11 cellular contexts compared by ENCODE assay signal in the genomic region with DNA sequence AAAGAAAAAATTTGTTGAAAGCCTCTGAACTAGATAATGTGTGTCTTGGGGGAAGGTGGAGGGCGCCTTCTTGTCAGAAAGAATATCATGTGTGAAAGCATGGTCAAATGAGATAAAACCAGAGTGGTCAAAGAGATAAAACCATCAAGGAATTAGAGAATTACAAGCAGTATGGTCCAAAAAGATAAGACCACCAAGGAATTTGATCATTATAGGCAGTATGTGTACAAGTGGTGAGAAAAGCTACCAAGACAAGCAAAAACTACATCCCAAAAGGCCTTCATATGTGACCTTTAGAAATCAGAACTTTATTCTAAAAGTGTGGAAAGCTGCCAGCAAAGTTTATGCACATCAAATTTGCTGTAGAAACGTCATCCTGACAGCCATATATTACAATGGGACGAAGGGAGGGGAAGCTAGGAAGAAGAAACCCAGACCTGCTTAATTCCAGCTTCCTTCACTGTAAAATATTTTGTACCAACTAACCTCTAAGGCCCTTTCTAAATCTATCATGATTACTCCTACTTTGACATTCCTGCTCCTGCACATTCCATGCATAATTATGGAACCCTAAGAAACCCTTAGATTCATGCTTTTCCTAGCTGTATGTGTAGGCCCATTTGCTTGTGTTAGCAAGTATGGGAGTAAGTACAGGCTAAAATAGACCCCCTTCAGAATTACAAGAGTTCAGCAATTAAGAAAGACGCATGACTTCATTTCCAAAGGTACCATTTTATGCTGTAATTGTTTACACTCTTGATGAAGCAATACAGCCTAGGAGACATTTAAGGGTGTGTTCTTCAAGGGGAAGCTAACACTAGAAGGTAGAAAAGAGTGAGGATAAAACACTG. TPM values are rescaled to one million over a fixed set of nuclear protein-coding genes. Genes with fewer than 3 reads are reported as not detected.
DNase-seq lines count a peak whose midpoint lies in the region; TF ChIP-seq lines count a peak whose summit lies in the region.
"Had no signal": no experiment of that assay in that cellular context is flagged by ENCODE, and none has a peak within 500 bp of the region (broad histone marks: within the 10 kb centered on the region; RNA-seq: fewer than 3 reads in every experiment).

No MANE protein-coding gene starts in this region.

- no peak overlapping the region for H3K4me2 ChIP-seq in mesendoderm (ENCODE audit: low read length)

- H3K18ac ChIP-seq in mesendoderm (ENCODE audit: low read length), result no peak overlapping the region

- H3K27ac ChIP-seq in HUES6 (ENCODE audit: low read depth, low read length) (0 out of 2 replicates have a peak overlapping the region, but pooled peaks have one; percentile 37), mesendoderm (ENCODE audit: low read depth, low read length) (no peak overlapping the region)
- H3K27ac ChIP-seq: parathyroid adenoma, thoracic aorta had no signal

- H3K9me3 ChIP-seq in HUES6 (ENCODE audit: control insufficient read depth, insufficient read depth, low read depth, low read length), result no peaks in the 10 kb centered on the region
- H3K9me3 ChIP-seq: thoracic aorta had no signal

- no peak for TF ChIP-seq CTCF in GM13976 (IDR thresholded peaks at IDR 0.05; ENCODE audit: borderline replicate concordance, control extremely low read depth, extremely low read depth, insufficient read depth, missing control alignments)

- DNase-seq in EH (ENCODE audit: low read depth) (peak; percentile 30), astrocyte of the hippocampus (ENCODE audit: low read depth, low spot score) (peak; percentile 50), mesendoderm (peak; percentile 63), DMS 273 treated with DMSO at 0.1 percent for 48 hours (lab: John Stamatoyannopoulos, UW) (no peak), GM13976 (ENCODE audit: low spot score) (no peak), retina (no peak), NCI-H2107 treated with DMSO at 0.1 percent for 48 hours (lab: John Stamatoyannopoulos, UW; ENCODE audit: unreplicated experiment) (no peak)
- DNase-seq: activated T-cell treated with anti-CD3 and anti-CD28 coated beads for 4 hours had no signal

- no peak overlapping the region for H3K23ac ChIP-seq in mesendoderm (ENCODE audit: low read length)

- H2BK120ac ChIP-seq in mesendoderm (ENCODE audit: low read depth, low read length), result no peak overlapping the region

- H3K36me3 ChIP-seq in HUES6 (ENCODE audit: control insufficient read depth, insufficient read depth, low read length) (no peaks in the 10 kb centered on the region), mesendoderm (ENCODE audit: control insufficient read depth, insufficient read depth, low read length) (no peaks in the 10 kb centered on the region)
- H3K36me3 ChIP-seq: thoracic aorta had no signal

- H3K4me3 ChIP-seq in HUES6 (ENCODE audit: low read depth, low read length) (no peak overlapping the region), mesendoderm (ENCODE audit: low read length) (no peak overlapping the region)
- H3K4me3 ChIP-seq: thoracic aorta had no signal

- no peak overlapping the region for H4K5ac ChIP-seq in mesendoderm (ENCODE audit: low read length)

- H2BK5ac ChIP-seq in mesendoderm (ENCODE audit: low read length), result no peak overlapping the region

- H3K79me1 ChIP-seq in mesendoderm (ENCODE audit: low read length), result peaks cover 18% of the 10 kb centered on the region

- no peak overlapping the region for H3K4ac ChIP-seq in mesendoderm (ENCODE audit: low read depth, low read length)

- no peak overlapping the region for H2BK15ac ChIP-seq in mesendoderm (replicated peaks; ENCODE audit: low read depth)

- H3K56ac ChIP-seq in mesendoderm (ENCODE audit: low read length), result no peak overlapping the region

- no peak overlapping the region for H4K8ac ChIP-seq in mesendoderm (ENCODE audit: low read depth, low read length)

- H3K27me3 ChIP-seq in HUES6 (ENCODE audit: control insufficient read depth, insufficient read depth, low read length) (no peaks in the 10 kb centered on the region), mesendoderm (ENCODE audit: insufficient read depth, low read length, poor library complexity) (no peaks in the 10 kb centered on the region)

- WGBS in mesendoderm (ENCODE audit: extremely low coverage, insufficient coverage, low lambda C conversion rate), result no CpG with 5 or more reads among the region's 4 CpGs

- peaks cover 12% of the 10 kb centered on the region for H3K79me2 ChIP-seq in mesendoderm (ENCODE audit: control insufficient read depth, insufficient read depth, low read length)
- H3K79me2 ChIP-seq: parathyroid adenoma had no signal

- H2AK5ac ChIP-seq in mesendoderm (ENCODE audit: low read length), result no peak overlapping the region

- in situ Hi-C loops in GM13976 (cut with MboI; ENCODE audit: low sequenced_read_pairs, unreplicated experiment), result no loop called here

- peaks cover 44% of the 10 kb centered on the region for H3K4me1 ChIP-seq in HUES6 (ENCODE audit: control insufficient read depth, insufficient read depth, low read length)
- H3K4me1 ChIP-seq in mesendoderm (ENCODE audit: control insufficient read depth, low read depth, low read length), result peaks cover 17% of the 10 kb centered on the region
- H3K4me1 ChIP-seq: parathyroid adenoma had no signal

- H3K9ac ChIP-seq in HUES6 (ENCODE audit: low read length) (no peak overlapping the region), mesendoderm (ENCODE audit: low read length) (no peak overlapping the region)
- H3K9ac ChIP-seq: parathyroid adenoma had no signal

RNA-seq across cellular contexts. Expression of a gene that starts 51.6 kb away (rescaled TPM):
- 13.6 TPM for polyA plus RNA-seq in mesendoderm (2013, experiment 1 of 2)
- polyA plus RNA-seq in mesendoderm (2013, experiment 2 of 2), result 15.2 TPM

RNA-seq across cellular contexts. Expression of a gene that starts 57.9 kb away (rescaled TPM):
- polyA plus RNA-seq in mesendoderm (2013, experiment 1 of 2), result 38.0 TPM
- polyA plus RNA-seq in mesendoderm (2013, experiment 2 of 2), result 40.1 TPM

Comparison
In these comparisons a context has a peak if more than half of its experiments do, and no peak if none do; other contexts are left out.
1. DNase-seq: peak in EH (single experiment), astrocyte of the hippocampus (single experiment) and mesendoderm (single experiment); none in DMS 273 treated with DMSO at 0.1 percent for 48 hours (single experiment), GM13976 (single experiment), retina (single experiment) and NCI-H2107 treated with DMSO at 0.1 percent for 48 hours (single experiment).